In genomic region chr4:116885579-116885978, GRCh38 we compare ENCODE assay signal across 30 cellular contexts.
"Had no signal": no experiment of that assay in that cellular context is flagged by ENCODE, and none has a peak within 500 bp of the region (broad histone marks: within the 10 kb centered on the region; RNA-seq: fewer than 3 reads in every experiment).

No MANE protein-coding gene starts in this region.

- H3K9ac ChIP-seq: KMS-11 had no signal

- H3K27ac ChIP-seq: KMS-11 had no signal

- H3K4me3 ChIP-seq: MG63 had no signal

- H3K36me3 ChIP-seq: MG63 had no signal

- H3K9me3 ChIP-seq: MG63 had no signal

- DNase-seq: Karpas-422, Kasumi-1, MG63, MM.1S, MV-4-11, NCI-H1048, NCI-H1092, NCI-H1092 treated with DMSO at 0.1 percent for 48 hours, NCI-H1105, NCI-H1105 treated with DMSO at 0.1 percent for 48 hours, NCI-H1417, NCI-H1417 treated with DMSO at 0.1 percent for 48 hours, NCI-H1436, NCI-H1436 treated with DMSO at 0.1 percent for 48 hours, NCI-H146, NCI-H187, NCI-H187 treated with DMSO at 0.1 percent for 48 hours, NCI-H1930, NCI-H2029, NCI-H2029 treated with DMSO at 0.1 percent for 48 hours, NCI-H2081, NCI-H2081 treated with DMSO at 0.1 percent for 48 hours, NCI-H2107, NCI-H2171, NCI-H2227 treated with DMSO at 0.1 percent for 48 hours, NCI-H226, NCI-H345, NCI-H510A, NCI-H510A treated with DMSO at 0.1 percent for 48 hours had no signal

- H3K27me3 ChIP-seq: MG63 had no signal

- H3K4me2 ChIP-seq: KMS-11 had no signal
